22 cellular contexts compared by ENCODE assay signal in the genomic region with DNA sequence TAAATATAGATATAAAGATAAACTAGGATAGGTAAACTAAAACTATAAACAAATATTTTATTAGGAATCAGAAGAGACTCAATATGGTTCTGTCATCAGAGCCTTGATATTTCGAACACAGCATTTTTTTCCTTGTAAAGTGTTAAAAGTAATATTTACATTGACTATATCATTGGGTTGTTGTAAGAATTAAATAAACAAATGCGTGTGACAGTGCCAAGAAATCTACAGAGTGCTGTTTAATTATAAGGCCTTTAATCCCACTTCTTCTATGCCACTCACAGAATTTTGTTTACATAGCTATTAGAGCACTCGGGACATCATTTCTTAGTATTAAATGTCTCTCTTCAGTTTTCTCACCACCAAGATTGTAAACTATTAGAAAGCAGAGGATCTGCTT.
"Had no signal": no experiment of that assay in that cellular context is flagged by ENCODE, and none has a peak within 500 bp of the region (broad histone marks: within the 10 kb centered on the region; RNA-seq: fewer than 3 reads in every experiment).

No MANE protein-coding gene starts in this region.

- H3K27ac ChIP-seq: foreskin keratinocyte, hepatocyte, neural progenitor cell, right lobe of liver, skin epidermis, tibial nerve, VCaP had no signal

- DNase-seq: activated CD4-positive, alpha-beta T cell treated with anti-CD3 and anti-CD28 coated beads, Interleukin-2, amount 10 ng/mL, durations not matched to agents 7 days and 5 days; activated CD8-positive, alpha-beta memory T cell treated with anti-CD3 and anti-CD28 coated beads, Interleukin-2, amount 10 ng/mL, durations not matched to agents 7 days and 5 days; activated CD8-positive, alpha-beta T cell treated with anti-CD3 and anti-CD28 coated beads for 36 hours; activated gamma-delta T cell treated with Interleukin-2 at 50 U/mL for 16 hours; activated T-cell treated with anti-CD3 and anti-CD28 coated beads for 4 hours; aorta; caudate nucleus; dermis blood vessel endothelial cell; effector memory CD4-positive, alpha-beta T cell; foreskin keratinocyte; left ventricle myocardium superior; mammary epithelial cell; naive thymus-derived CD8-positive, alpha-beta T cell; posterior cingulate gyrus; right lobe of liver; stimulated activated CD4-positive, alpha-beta T cell treated with anti-CD3 and anti-CD28 coated beads, Interleukin-1b, Interleukin-23, amount 100 ng/mL, for 48 hours; stimulated activated naive CD8-positive, alpha-beta T cell treated with anti-CD3 and anti-CD28 coated beads, Interleukin-15, amount 100 ng/mL, for 72 hours had no signal
